In genomic region chr3:13477946-13478345, GRCh38 we compare ENCODE assay signal across 17 cellular contexts. TPM values are rescaled to one million over a fixed set of nuclear protein-coding genes. Genes with fewer than 3 reads are reported as not detected.
DNase-seq lines count a peak whose midpoint lies in the region; ATAC-seq and TF ChIP-seq lines count a peak whose summit lies in the region.
"Had no signal": no experiment of that assay in that cellular context is flagged by ENCODE, and none has a peak within 500 bp of the region (broad histone marks: within the 10 kb centered on the region; RNA-seq: fewer than 3 reads in every experiment).

No MANE protein-coding gene starts in this region.

- H3K4me3 ChIP-seq in HEK293 (ENCODE audit: low read depth, low read length) = no peak overlapping the region
- H3K4me3 ChIP-seq: BLaER1, tibial nerve had no signal

- ATAC-seq in GM21381 (IDR thresholded peaks at IDR 0.05; ENCODE audit: unreplicated experiment) = no peak
- no peak for ATAC-seq in HG02642 (IDR thresholded peaks at IDR 0.05; ENCODE audit: poor library complexity, unreplicated experiment)
- no peak for ATAC-seq in stimulated activated memory B cell treated with anti-CD40 and anti-IgM and Interleukin-4, amounts not matched to agents 10 μg/mL and 1 μg/mL and 100 μg/mL, for 72 hours
- ATAC-seq: esophagus mucosa had no signal

- POLR2A ChIA-PET in HEK293 (lab: Yijun Ruan, JAX) = no interaction called here

- H3K9me3 Mint-ChIP-seq in activated T-helper 1 cell treated with anti-CD3 and anti-CD28 coated beads, Interleukin-12 subunit alpha, Interleukin-12 subunit beta, Interleukin-2, Interleukin-4 antibody, amounts not matched to agents 30 ng/mL and 10 ng/mL and 1 ng/mL, durations not matched to agents 14 hours and 24 hours and 36 hours = no peaks in the 10 kb centered on the region
- no peaks in the 10 kb centered on the region for H3K9me3 Mint-ChIP-seq in stimulated activated memory B cell treated with anti-CD40 and anti-IgM and Interleukin-4, amounts not matched to agents 10 μg/mL and 1 μg/mL and 100 μg/mL, for 72 hours
- H3K9me3 Mint-ChIP-seq: IgD-negative memory B cell; T-helper 1 cell treated with Interleukin-12 subunit alpha and Interleukin-12 subunit beta and Interleukin-4 antibody, amounts not matched to agents 30 μg/mL and 1 μg/mL, for 36 hours had no signal

- TF ChIP-seq CTCF in HEK293 (tag by site-specific recombination; IDR thresholded peaks at IDR 0.05) = no peak

- intact Hi-C loops in activated T-helper 1 cell treated with anti-CD3 and anti-CD28 coated beads, Interleukin-12 subunit alpha, Interleukin-12 subunit beta, Interleukin-2, Interleukin-4 antibody, amounts not matched to agents 30 ng/mL and 10 ng/mL and 1 ng/mL, durations not matched to agents 14 hours and 24 hours and 36 hours (cut with micrococcal nuclease) = no loop called here

- H3K36me3 ChIP-seq in HEK293 (ENCODE audit: control insufficient read depth in 2 of 2, insufficient read depth in 1 of 2, low read length in 2 of 2) = no peaks in the 10 kb centered on the region; a peak in 1 of 3 replicates
- H3K36me3 ChIP-seq: BLaER1 had no signal

- peaks cover 3% of the 10 kb centered on the region for H3K4me1 ChIP-seq in HEK293 (ENCODE audit: control insufficient read depth, insufficient read depth, low read length)

- peak overlapping the region; percentile 63 for H3K4me3 Mint-ChIP-seq in activated T-helper 1 cell treated with anti-CD3 and anti-CD28 coated beads, Interleukin-12 subunit alpha, Interleukin-12 subunit beta, Interleukin-2, Interleukin-4 antibody, amounts not matched to agents 30 ng/mL and 10 ng/mL and 1 ng/mL, durations not matched to agents 14 hours and 24 hours and 36 hours
- no peak overlapping the region for H3K4me3 Mint-ChIP-seq in stimulated activated memory B cell treated with anti-CD40 and anti-IgM and Interleukin-4, amounts not matched to agents 10 μg/mL and 1 μg/mL and 100 μg/mL, for 72 hours
- H3K4me3 Mint-ChIP-seq: T-helper 1 cell treated with Interleukin-12 subunit alpha and Interleukin-12 subunit beta and Interleukin-4 antibody, amounts not matched to agents 30 μg/mL and 1 μg/mL, for 36 hours had no signal

- H3K27me3 Mint-ChIP-seq in activated T-helper 1 cell treated with anti-CD3 and anti-CD28 coated beads, Interleukin-12 subunit alpha, Interleukin-12 subunit beta, Interleukin-2, Interleukin-4 antibody, amounts not matched to agents 30 ng/mL and 10 ng/mL and 1 ng/mL, durations not matched to agents 14 hours and 24 hours and 36 hours (ENCODE audit: insufficient read depth) = peaks cover 9% of the 10 kb centered on the region
- H3K27me3 Mint-ChIP-seq in stimulated activated memory B cell treated with anti-CD40 and anti-IgM and Interleukin-4, amounts not matched to agents 10 μg/mL and 1 μg/mL and 100 μg/mL, for 72 hours = peaks cover 15% of the 10 kb centered on the region
- H3K27me3 Mint-ChIP-seq: IgD-negative memory B cell had no signal

- H3K36me3 Mint-ChIP-seq in activated T-helper 1 cell treated with anti-CD3 and anti-CD28 coated beads, Interleukin-12 subunit alpha, Interleukin-12 subunit beta, Interleukin-2, Interleukin-4 antibody, amounts not matched to agents 30 ng/mL and 10 ng/mL and 1 ng/mL, durations not matched to agents 14 hours and 24 hours and 36 hours (ENCODE audit: low read depth) = no peaks in the 10 kb centered on the region
- H3K36me3 Mint-ChIP-seq in stimulated activated memory B cell treated with anti-CD40 and anti-IgM and Interleukin-4, amounts not matched to agents 10 μg/mL and 1 μg/mL and 100 μg/mL, for 72 hours = no peaks in the 10 kb centered on the region
- H3K36me3 Mint-ChIP-seq: IgD-negative memory B cell had no signal

- no peaks in the 10 kb centered on the region for H3K9me3 ChIP-seq in HEK293 (ENCODE audit: control insufficient read depth, insufficient read depth, low read depth, low read length)
- H3K9me3 ChIP-seq: BLaER1, tibial nerve had no signal

- H3K27ac Mint-ChIP-seq in activated T-helper 1 cell treated with anti-CD3 and anti-CD28 coated beads, Interleukin-12 subunit alpha, Interleukin-12 subunit beta, Interleukin-2, Interleukin-4 antibody, amounts not matched to agents 30 ng/mL and 10 ng/mL and 1 ng/mL, durations not matched to agents 14 hours and 24 hours and 36 hours = no peak overlapping the region
- no peak overlapping the region for H3K27ac Mint-ChIP-seq in stimulated activated memory B cell treated with anti-CD40 and anti-IgM and Interleukin-4, amounts not matched to agents 10 μg/mL and 1 μg/mL and 100 μg/mL, for 72 hours
- H3K27ac Mint-ChIP-seq: IgD-negative memory B cell; T-helper 1 cell treated with Interleukin-12 subunit alpha and Interleukin-12 subunit beta and Interleukin-4 antibody, amounts not matched to agents 30 μg/mL and 1 μg/mL, for 36 hours had no signal

- no peak overlapping the region for H3K27ac ChIP-seq in HEK293 (ENCODE audit: extremely low read depth, low read depth, low read length)
- H3K27ac ChIP-seq: BLaER1 had no signal

- CTCF ChIA-PET in HEK293 (lab: Yijun Ruan, JAX) = interaction anchor here (1.0 to 1.6 kb wide), 2 partner anchors 16 to 173 kb away, joined by 3 to 4 read pairs; no protein-coding TSS in a partner anchor

- no peak for DNase-seq in activated T-helper 1 cell treated with anti-CD3 and anti-CD28 coated beads, Interleukin-12 subunit alpha, Interleukin-12 subunit beta, Interleukin-2, Interleukin-4 antibody, amounts not matched to agents 30 ng/mL and 10 ng/mL and 1 ng/mL, durations not matched to agents 14 hours and 24 hours and 36 hours (ENCODE audit: low spot score)
- DNase-seq in islet precursor cell (peak; percentile 75), retina (peak; percentile 41)
- DNase-seq: activated CD4-positive, CD25-positive, alpha-beta regulatory T cell; activated gamma-delta T cell; dermis blood vessel endothelial cell; DMS53; stimulated activated CD4-positive, alpha-beta T cell treated with anti-CD3 and anti-CD28 coated beads, Interleukin-4, amount 100 ng/mL, for 4 hours had no signal

- H3K4me1 Mint-ChIP-seq in activated T-helper 1 cell treated with anti-CD3 and anti-CD28 coated beads, Interleukin-12 subunit alpha, Interleukin-12 subunit beta, Interleukin-2, Interleukin-4 antibody, amounts not matched to agents 30 ng/mL and 10 ng/mL and 1 ng/mL, durations not matched to agents 14 hours and 24 hours and 36 hours (ENCODE audit: low read depth) = no peaks in the 10 kb centered on the region
- peaks cover 21% of the 10 kb centered on the region for H3K4me1 Mint-ChIP-seq in stimulated activated memory B cell treated with anti-CD40 and anti-IgM and Interleukin-4, amounts not matched to agents 10 μg/mL and 1 μg/mL and 100 μg/mL, for 72 hours

TF ChIP-seq in HEK293, 187 proteins besides CTCF, POLR2A, EP300 and RAD21 (continues in another document):
- no peak for TF ChIP-seq SP7 (tag by site-specific recombination; IDR thresholded peaks at IDR 0.05)
- no peak for TF ChIP-seq REPIN1 (tag by site-specific recombination; IDR thresholded peaks at IDR 0.05; ENCODE audit: low read depth)
- TF ChIP-seq ZNF830 (tag by site-specific recombination; IDR thresholded peaks at IDR 0.05; ENCODE audit: low read depth) = no peak
- TF ChIP-seq ZNF121 (tag by site-specific recombination; IDR thresholded peaks at IDR 0.05) = no peak
- 0 out of 2 replicates have a peak, but pooled peaks have one; percentile 24 for TF ChIP-seq ZNF660 (tag by site-specific recombination; IDR thresholded peaks at IDR 0.05)
- no peak for TF ChIP-seq ZNF704 (tag by site-specific recombination; IDR thresholded peaks at IDR 0.05)
- TF ChIP-seq ZNF843 (tag by site-specific recombination; IDR thresholded peaks at IDR 0.05) = no peak
- TF ChIP-seq OSR2 (tag by site-specific recombination; IDR thresholded peaks at IDR 0.05) = no peak

RNA-seq across cellular contexts. Expression of gene HDAC11, which starts 2.2 kb away (rescaled TPM):
- total RNA-seq in activated T-helper 1 cell treated with anti-CD3 and anti-CD28 coated beads, Interleukin-12 subunit alpha, Interleukin-12 subunit beta, Interleukin-2, Interleukin-4 antibody, amounts not matched to agents 30 ng/mL and 10 ng/mL and 1 ng/mL, durations not matched to agents 14 hours and 24 hours and 36 hours = 1.4 and 2.0 TPM in 2 replicates

RNA-seq across cellular contexts. Expression of gene NUP210, which starts 57.8 kb away (rescaled TPM):
- total RNA-seq in activated T-helper 1 cell treated with anti-CD3 and anti-CD28 coated beads, Interleukin-12 subunit alpha, Interleukin-12 subunit beta, Interleukin-2, Interleukin-4 antibody, amounts not matched to agents 30 ng/mL and 10 ng/mL and 1 ng/mL, durations not matched to agents 14 hours and 24 hours and 36 hours = 149 and 152 TPM in 2 replicates
